Comparison of ENCODE assay signal across 1 cellular context in the genomic region with DNA sequence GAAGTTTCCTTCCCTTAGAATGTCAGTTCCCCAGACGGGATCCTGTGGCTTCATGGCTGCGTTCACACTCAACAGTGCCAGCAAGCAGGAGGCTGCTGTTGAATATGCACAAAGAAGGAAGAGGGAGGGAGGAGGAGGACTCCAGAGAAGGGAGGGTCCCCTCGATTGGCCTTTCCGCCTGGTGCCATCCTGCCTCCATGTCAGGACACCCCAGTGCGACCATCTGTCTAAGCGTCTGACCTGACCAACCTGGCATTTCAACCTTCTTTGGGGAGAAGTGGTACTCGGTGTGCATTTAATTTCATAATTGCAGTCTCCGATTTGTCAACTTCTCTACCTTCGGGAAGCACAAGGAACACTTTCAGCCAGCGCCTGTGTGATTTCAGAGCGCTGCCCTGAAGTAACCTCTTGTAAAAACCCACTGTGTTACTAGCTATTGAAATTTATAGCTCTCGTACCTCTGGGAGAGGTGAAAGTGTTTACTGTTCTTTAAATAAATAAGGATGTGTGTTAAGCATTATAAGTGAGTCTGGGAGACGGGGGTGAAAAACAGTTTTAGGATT.
A peak's percentile ranks its signal among the peaks of the same experiment; 100 is the strongest.
TF ChIP-seq lines count a peak whose summit lies in the region.

No MANE protein-coding gene starts in this region.

TF ChIP-seq in HEK293, 187 proteins besides CTCF, POLR2A, EP300 and RAD21 (continued from another document):
- TF ChIP-seq PRDM6 (tag by site-specific recombination; IDR thresholded peaks at IDR 0.05) (peak; percentile 77), FEZF1 (tag by site-specific recombination; IDR thresholded peaks at IDR 0.05) (no peak), ZNF549 (tag by site-specific recombination; IDR thresholded peaks at IDR 0.05) (no peak), ZNF175 (tag by site-specific recombination; IDR thresholded peaks at IDR 0.05) (no peak), ZNF18 (tag by site-specific recombination; IDR thresholded peaks at IDR 0.05) (peak; percentile 60; the same call in 1 of the 2 replicates), SCRT2 (tag by site-specific recombination; IDR thresholded peaks at IDR 0.05) (peak; percentile 62), ZNF768 (tag by site-specific recombination; IDR thresholded peaks at IDR 0.05) (no peak), ZSCAN23 (tag by site-specific recombination; IDR thresholded peaks at IDR 0.05) (no peak), PRDM1 (tag by site-specific recombination; IDR thresholded peaks at IDR 0.05) (no peak), ZNF112 (tag by site-specific recombination; IDR thresholded peaks at IDR 0.05) (no peak), ZNF398 (tag by site-specific recombination; IDR thresholded peaks at IDR 0.05) (no peak), OSR2 (tag by site-specific recombination; IDR thresholded peaks at IDR 0.05) (peak; percentile 32; the same call in 1 of the 2 replicates), WT1 (tag by site-specific recombination; IDR thresholded peaks at IDR 0.05) (0 out of 2 replicates have a peak, but pooled peaks have one; percentile 21), ZBTB8A (tag by site-specific recombination; IDR thresholded peaks at IDR 0.05) (no peak), ZNF416 (tag by site-specific recombination; IDR thresholded peaks at IDR 0.05) (no peak), SCRT1 (tag by site-specific recombination; IDR thresholded peaks at IDR 0.05; ENCODE audit: borderline replicate concordance) (peak; percentile 39; the same call in 1 of the 2 replicates), ZNF214 (tag by site-specific recombination; IDR thresholded peaks at IDR 0.05; ENCODE audit: borderline replicate concordance) (no peak)
